In genomic region chr22:46068176-46068907, GRCh38 we compare ENCODE assay signal across 8 cellular contexts.
DNase-seq lines count a peak whose midpoint lies in the region; ATAC-seq and TF ChIP-seq lines count a peak whose summit lies in the region.

No MANE protein-coding gene starts in this region.

- no peak for ATAC-seq in right cardiac atrium
- no peak for ATAC-seq in Right ventricle myocardium inferior
- ATAC-seq in GM19351 (IDR thresholded peaks at IDR 0.05; ENCODE audit: unreplicated experiment), result no peak

- no peak overlapping the region for H4K8ac ChIP-seq in mesendoderm (ENCODE audit: low read depth, low read length)

- H3K36me3 Mint-ChIP-seq in mesothelial cell of epicardium, result peaks cover 2% of the 10 kb centered on the region

- intact Hi-C loops in right cardiac atrium (cut with DNase I) (no loop called here), Right ventricle myocardium inferior (cut with DNase I) (no loop called here), ascending aorta (cut with DNase I) (no loop called here)

- no peak overlapping the region for H4K5ac ChIP-seq in mesendoderm (ENCODE audit: low read length)

- H3K4me2 ChIP-seq in mesendoderm (ENCODE audit: low read length), result no peak overlapping the region

- no peak overlapping the region for H2AK5ac ChIP-seq in mesendoderm (ENCODE audit: low read length)

- 16% methylated on average over 8 of the region's 8 CpGs for WGBS in right cardiac atrium
- no CpG with 5 or more reads among the region's 8 CpGs for WGBS in mesendoderm (ENCODE audit: extremely low coverage, insufficient coverage, low lambda C conversion rate)

- peak overlapping the region; percentile 76 for H3K4me3 Mint-ChIP-seq in mesothelial cell of epicardium

- peaks cover 5% of the 10 kb centered on the region for H3K4me1 ChIP-seq in right cardiac atrium (ENCODE audit: control insufficient read depth, insufficient read depth, low read length)
- peaks cover 16 to 37% of the 10 kb centered on the region in 2 donors for H3K4me1 ChIP-seq in ascending aorta
- H3K4me1 ChIP-seq in mesendoderm (ENCODE audit: control insufficient read depth, low read depth, low read length), result no peaks in the 10 kb centered on the region

- no peak overlapping the region for H2BK120ac ChIP-seq in mesendoderm (ENCODE audit: low read depth, low read length)

- no peak overlapping the region for H3K27ac ChIP-seq in right cardiac atrium (ENCODE audit: low read length)
- H3K27ac ChIP-seq in ascending aorta, result peak overlapping the region; percentile 99 to 100
- no peak overlapping the region for H3K27ac ChIP-seq in mesendoderm (ENCODE audit: low read depth, low read length)

- no peak overlapping the region for H2BK5ac ChIP-seq in mesendoderm (ENCODE audit: low read length)

- peak overlapping the region; percentile 92 for H3K4me3 ChIP-seq in right cardiac atrium (ENCODE audit: low read length)
- peak overlapping the region; percentile 87 to 95 for H3K4me3 ChIP-seq in ascending aorta
- H3K4me3 ChIP-seq in mesendoderm (ENCODE audit: low read length), result no peak overlapping the region

- no peaks in the 10 kb centered on the region for H3K79me1 ChIP-seq in mesendoderm (ENCODE audit: low read length)

- H3K4me1 Mint-ChIP-seq in mesothelial cell of epicardium, result peaks cover 14% of the 10 kb centered on the region

- H3K27me3 ChIP-seq in right cardiac atrium (ENCODE audit: control insufficient read depth, insufficient read depth) (no peaks in the 10 kb centered on the region), ascending aorta (no peaks in the 10 kb centered on the region), mesendoderm (ENCODE audit: insufficient read depth, low read length, poor library complexity) (peaks cover 36% of the 10 kb centered on the region)

- no peak overlapping the region for H3K4ac ChIP-seq in mesendoderm (ENCODE audit: low read depth, low read length)

- H3K23ac ChIP-seq in mesendoderm (ENCODE audit: low read length), result no peak overlapping the region

- no peaks in the 10 kb centered on the region for H3K9me3 Mint-ChIP-seq in mesothelial cell of epicardium

- no peak overlapping the region for H2BK15ac ChIP-seq in mesendoderm (replicated peaks; ENCODE audit: low read depth)

- H3K36me3 ChIP-seq in ascending aorta, result no peaks in the 10 kb centered on the region
- H3K36me3 ChIP-seq in mesendoderm (ENCODE audit: control insufficient read depth, insufficient read depth, low read length), result no peaks in the 10 kb centered on the region

- H3K27me3 Mint-ChIP-seq in mesothelial cell of epicardium (ENCODE audit: low read depth), result peaks cover 72% of the 10 kb centered on the region

- H3K27ac Mint-ChIP-seq in mesothelial cell of epicardium, result no peak overlapping the region

- H3K9ac ChIP-seq in mesendoderm (ENCODE audit: low read length), result no peak overlapping the region

- H3K79me2 ChIP-seq in mesendoderm (ENCODE audit: control insufficient read depth, insufficient read depth, low read length), result no peaks in the 10 kb centered on the region

- no peak for DNase-seq in right cardiac atrium
- DNase-seq in Right ventricle myocardium inferior (ENCODE audit: missing footprints), result no peak
- no peak for DNase-seq in ascending aorta (ENCODE audit: low spot score in 2 of 2)
- DNase-seq in mesothelial cell of epicardium (ENCODE audit: low spot score in 2 of 2, unreplicated experiment in 2 of 2), result no peak
- DNase-seq in UCSD-AML1 (lab: John Stamatoyannopoulos, UW; ENCODE audit: unreplicated experiment), result no peak
- no peak for DNase-seq in activated CD4-positive, CD25-positive, alpha-beta regulatory T cell treated with anti-CD3 and anti-CD28 coated beads, Interleukin-2, amount 50 U/mL, for 72 hours
- no peak for DNase-seq in mesendoderm

- no peak for TF ChIP-seq CTCF in ascending aorta (IDR thresholded peaks at IDR 0.05)
- TF ChIP-seq CTCF in mesothelial cell of epicardium (IDR thresholded peaks at IDR 0.05; ENCODE audit: unreplicated experiment), result no peak

- H3K18ac ChIP-seq in mesendoderm (ENCODE audit: low read length), result no peak overlapping the region

- no peak overlapping the region for H3K56ac ChIP-seq in mesendoderm (ENCODE audit: low read length)

- H3K9me3 ChIP-seq in right cardiac atrium (ENCODE audit: control insufficient read depth, low read length) (no peaks in the 10 kb centered on the region), ascending aorta (no peaks in the 10 kb centered on the region)

Comparison
In these comparisons a context has a peak if more than half of its experiments do, and no peak if none do; other contexts are left out.
1. H3K27ac ChIP-seq: peak in ascending aorta (2 of 2); none in right cardiac atrium (single experiment) and mesendoderm (single experiment).